In genomic region chr6:44000164-44000842, GRCh38 we compare ENCODE assay signal across 8 cellular contexts.
DNase-seq lines count a peak whose midpoint lies in the region; ATAC-seq and TF ChIP-seq lines count a peak whose summit lies in the region.

No MANE protein-coding gene starts in this region.

- peak overlapping the region; percentile 35; the same call in 1 of the 2 replicates for H3K4me2 ChIP-seq in OCI-LY7 (ENCODE audit: low read length)
- H3K4me2 ChIP-seq in GM23248 (ENCODE audit: unreplicated experiment): no peak overlapping the region

- H3K4me1 ChIP-seq in OCI-LY7 (ENCODE audit: insufficient read depth, low read length, poor library complexity, severe bottlenecking) (peaks cover 15% of the 10 kb centered on the region), iPS-20b (ENCODE audit: insufficient read depth, low read length) (peaks cover 18% of the 10 kb centered on the region), GM23248 (ENCODE audit: insufficient read depth) (peaks cover 19% of the 10 kb centered on the region)

- no peaks in the 10 kb centered on the region for H4K20me1 ChIP-seq in OCI-LY7 (ENCODE audit: insufficient read depth, low read length)
- H4K20me1 ChIP-seq in GM23248 (ENCODE audit: insufficient read depth): no peaks in the 10 kb centered on the region

- peaks cover 9% of the 10 kb centered on the region for H3K9me3 Mint-ChIP-seq in nephron progenitor cell

- peaks cover 19% of the 10 kb centered on the region for H3F3A ChIP-seq in GM23248 (ENCODE audit: insufficient read depth)

- no peak for TF ChIP-seq CTCF in OCI-LY7 (conservative IDR thresholded peaks at IDR 0.05; ENCODE audit: low read length)
- TF ChIP-seq CTCF in nephron progenitor cell (IDR thresholded peaks at IDR 0.05): no peak

- H3K4me1 Mint-ChIP-seq in nephron progenitor cell: peaks cover 42% of the 10 kb centered on the region

- H3K27me3 Mint-ChIP-seq in nephron progenitor cell (ENCODE audit: low read depth, poor library complexity): peaks cover 54% of the 10 kb centered on the region

- in situ Hi-C loops in GM23248 (cut with MboI): no loop called here

- no peak overlapping the region for H3K4me3 Mint-ChIP-seq in nephron progenitor cell

- H2AFZ ChIP-seq in OCI-LY7 (ENCODE audit: low read length) (no peak overlapping the region; the same call in 1 of the 2 replicates), GM23248 (no peak overlapping the region)

- no TSS peak for BruUV-seq in OCI-LY7 (replicated peaks; lab: Mats Ljungman, UMichigan)

- H3K27me3 ChIP-seq in iPS-20b (ENCODE audit: insufficient read depth, low read length): peaks cover 33% of the 10 kb centered on the region
- no peaks in the 10 kb centered on the region for H3K27me3 ChIP-seq in GM23248 (replicated peaks; ENCODE audit: insufficient read depth)

- H3K27ac Mint-ChIP-seq in nephron progenitor cell: no peak overlapping the region

- no peaks in the 10 kb centered on the region for H3K36me3 Mint-ChIP-seq in nephron progenitor cell (ENCODE audit: low read depth)

- H3K9ac ChIP-seq in iPS-20b (ENCODE audit: low read depth, low read length) (peak overlapping the region; percentile 11; the same call in 1 of the 2 replicates), GM23248 (no peak overlapping the region)

- ATAC-seq in GM18505 (IDR thresholded peaks at IDR 0.05; ENCODE audit: unreplicated experiment) (peak; percentile 34), HG02885 (IDR thresholded peaks at IDR 0.05; ENCODE audit: poor library complexity, unreplicated experiment) (peak; percentile 35)

- H3K9me3 ChIP-seq in OCI-LY7 (ENCODE audit: low read length) (no peaks in the 10 kb centered on the region), iPS-20b (ENCODE audit: insufficient read depth, low read depth, low read length) (no peaks in the 10 kb centered on the region), GM23248 (ENCODE audit: low read depth) (no peaks in the 10 kb centered on the region)

- POLR2A ChIA-PET in OCI-LY7 (lab: Charles Lee): interaction anchor here (0.6 kb wide), 1 partner anchor 395 kb away, joined by 3 read pairs; no protein-coding TSS in a partner anchor

- H3K9me2 ChIP-seq in OCI-LY7 (ENCODE audit: insufficient read depth, low read length) (no peaks in the 10 kb centered on the region), GM23248 (ENCODE audit: insufficient read depth) (no peaks in the 10 kb centered on the region)

- CTCF ChIA-PET in OCI-LY7 (lab: Charles Lee; ENCODE audit: unreplicated experiment): no interaction called here

- no peak overlapping the region for H3K4me3 ChIP-seq in OCI-LY7 (ENCODE audit: low read depth, low read length, poor library complexity, severe bottlenecking)
- H3K4me3 ChIP-seq in iPS-20b (ENCODE audit: low read length): no peak overlapping the region
- H3K4me3 ChIP-seq in GM23248: no peak overlapping the region

- H3K36me3 ChIP-seq in OCI-LY7 (ENCODE audit: insufficient read depth, low read length) (no peaks in the 10 kb centered on the region), iPS-20b (ENCODE audit: insufficient read depth, low read depth, low read length) (no peaks in the 10 kb centered on the region), GM23248 (ENCODE audit: low read depth) (no peaks in the 10 kb centered on the region)

- peak; percentile 19 for DNase-seq in OCI-LY7 (ENCODE audit: low spot score)
- no peak for DNase-seq in superior temporal gyrus (ENCODE audit: extremely low spot score)
- DNase-seq in nephron progenitor cell: no peak
- no peak for DNase-seq in NCI-H524 treated with DMSO at 0.1 percent for 48 hours (lab: John Stamatoyannopoulos, UW)
- no peak for DNase-seq in GM23248

- 82 to 87% methylated on average over 14 of the region's 14 CpGs for WGBS in GM23248 (ENCODE audit: low coverage in 1 of 2, low lambda C conversion rate in 2 of 2, missing lambda C conversion rate in 2 of 2), 2 experiments

- TF ChIP-seq POLR2A in GM18505 (IDR thresholded peaks at IDR 0.05; ENCODE audit: borderline replicate concordance, extremely low read depth, insufficient read depth, insufficient read length): peak; percentile 25

- intact Hi-C loops in OCI-LY7 (cut with micrococcal nuclease; ENCODE audit: unreplicated experiment): loop anchor here (2.0 to 5.0 kb wide), 4 partner anchors 72 to 333 kb away; no protein-coding TSS in a partner anchor

- H3K27ac ChIP-seq in OCI-LY7 (ENCODE audit: low read depth, low read length, poor library complexity, severe bottlenecking): no peak overlapping the region
- H3K27ac ChIP-seq in iPS-20b (ENCODE audit: low read length): no peak overlapping the region
- no peak overlapping the region for H3K27ac ChIP-seq in GM23248

- no peaks in the 10 kb centered on the region for H3K79me2 ChIP-seq in OCI-LY7 (ENCODE audit: insufficient read depth, low read depth, low read length)
- no peaks in the 10 kb centered on the region for H3K79me2 ChIP-seq in GM23248 (ENCODE audit: insufficient read depth)
